22 cellular contexts compared by ENCODE assay signal in genomic region chr1:157142765-157143423, GRCh38. TPM values are rescaled to one million over a fixed set of nuclear protein-coding genes. Genes with fewer than 3 reads are reported as not detected.
"Had no signal": no experiment of that assay in that cellular context is flagged by ENCODE, and none has a peak within 500 bp of the region (broad histone marks: within the 10 kb centered on the region; RNA-seq: fewer than 3 reads in every experiment).

No MANE protein-coding gene starts in this region.

- H3K9me3 ChIP-seq: ovary, psoas muscle, upper lobe of right lung had no signal

- H3K36me3 Mint-ChIP-seq: activated naive CD8-positive, alpha-beta T cell had no signal

- H3K4me3 ChIP-seq: lung, ovary, psoas muscle, smooth muscle cell, upper lobe of right lung had no signal

- H3K9me3 Mint-ChIP-seq: activated T-cell treated with anti-CD3 and anti-CD28 coated beads, Interleukin-2, amount 50 U/mL, for 72 hours; effector memory CD8-positive, alpha-beta T cell; T-helper 1 cell treated with Interleukin-12 subunit alpha and Interleukin-12 subunit beta and Interleukin-4 antibody, amounts not matched to agents 30 μg/mL and 1 μg/mL, for 36 hours had no signal

- FAIRE-seq: kidney had no signal

- H3K27ac ChIP-seq: ovary, psoas muscle, upper lobe of right lung had no signal

- H3K4me2 ChIP-seq: smooth muscle cell had no signal

- H3K27me3 ChIP-seq: ovary, upper lobe of right lung had no signal

- H3K4me3 Mint-ChIP-seq: activated naive CD8-positive, alpha-beta T cell; activated T-cell treated with anti-CD3 and anti-CD28 coated beads, Interleukin-2, amount 50 U/mL, for 72 hours; effector memory CD8-positive, alpha-beta T cell; T-helper 1 cell treated with Interleukin-12 subunit alpha and Interleukin-12 subunit beta and Interleukin-4 antibody, amounts not matched to agents 30 μg/mL and 1 μg/mL, for 36 hours had no signal

- H3K36me3 ChIP-seq: ovary, upper lobe of right lung had no signal

- H3K27ac Mint-ChIP-seq: activated naive CD8-positive, alpha-beta T cell; effector memory CD8-positive, alpha-beta T cell; T-helper 1 cell treated with Interleukin-12 subunit alpha and Interleukin-12 subunit beta and Interleukin-4 antibody, amounts not matched to agents 30 μg/mL and 1 μg/mL, for 36 hours had no signal

- H3K27me3 Mint-ChIP-seq: activated naive CD8-positive, alpha-beta T cell; effector memory CD8-positive, alpha-beta T cell had no signal

- DNase-seq: activated CD4-positive, alpha-beta T cell treated with anti-CD3 and anti-CD28 coated beads, Interleukin-2, amount 50 U/mL, for 1 hour; activated gamma-delta T cell treated with Interleukin-2 at 50 U/mL for 16 hours; activated T-cell treated with anti-CD3 and anti-CD28 coated beads, Interleukin-2, amount 50 U/mL, for 72 hours; amygdala; effector memory CD8-positive, alpha-beta T cell; foreskin melanocyte; head of caudate nucleus; kidney; ovary; psoas muscle; right cardiac atrium; stimulated activated CD4-positive, alpha-beta T cell treated with anti-CD3 and anti-CD28 coated beads, Interleukin-4, amount 100 ng/mL, for 1 hour; upper lobe of right lung had no signal

- ATAC-seq: activated CD4-positive, CD25-positive, alpha-beta regulatory T cell treated with anti-CD3 and anti-CD28 coated beads, Interleukin-2, amount 50 U/mL, for 24 hours; effector memory CD8-positive, alpha-beta T cell; left lobe of liver; psoas muscle; right cardiac atrium; upper lobe of right lung had no signal

RNA-seq across cellular contexts. Expression of gene ETV3L, which starts 43.3 kb away (rescaled TPM):
- total RNA-seq: activated CD8-positive, alpha-beta memory T cell treated with anti-CD3 and anti-CD28 coated beads for 36 hours; activated T-cell treated with anti-CD3 and anti-CD28 coated beads, Interleukin-2, amount 50 U/mL, for 72 hours; cardiac septum; dermis microvascular lymphatic vessel endothelial cell; kidney; left lobe of liver; lung; ovary; psoas muscle; right cardiac atrium; smooth muscle cell; upper lobe of right lung had no signal
- polyA plus RNA-seq: ovary, psoas muscle, right cardiac atrium, smooth muscle cell had no signal
